In the genomic region with DNA sequence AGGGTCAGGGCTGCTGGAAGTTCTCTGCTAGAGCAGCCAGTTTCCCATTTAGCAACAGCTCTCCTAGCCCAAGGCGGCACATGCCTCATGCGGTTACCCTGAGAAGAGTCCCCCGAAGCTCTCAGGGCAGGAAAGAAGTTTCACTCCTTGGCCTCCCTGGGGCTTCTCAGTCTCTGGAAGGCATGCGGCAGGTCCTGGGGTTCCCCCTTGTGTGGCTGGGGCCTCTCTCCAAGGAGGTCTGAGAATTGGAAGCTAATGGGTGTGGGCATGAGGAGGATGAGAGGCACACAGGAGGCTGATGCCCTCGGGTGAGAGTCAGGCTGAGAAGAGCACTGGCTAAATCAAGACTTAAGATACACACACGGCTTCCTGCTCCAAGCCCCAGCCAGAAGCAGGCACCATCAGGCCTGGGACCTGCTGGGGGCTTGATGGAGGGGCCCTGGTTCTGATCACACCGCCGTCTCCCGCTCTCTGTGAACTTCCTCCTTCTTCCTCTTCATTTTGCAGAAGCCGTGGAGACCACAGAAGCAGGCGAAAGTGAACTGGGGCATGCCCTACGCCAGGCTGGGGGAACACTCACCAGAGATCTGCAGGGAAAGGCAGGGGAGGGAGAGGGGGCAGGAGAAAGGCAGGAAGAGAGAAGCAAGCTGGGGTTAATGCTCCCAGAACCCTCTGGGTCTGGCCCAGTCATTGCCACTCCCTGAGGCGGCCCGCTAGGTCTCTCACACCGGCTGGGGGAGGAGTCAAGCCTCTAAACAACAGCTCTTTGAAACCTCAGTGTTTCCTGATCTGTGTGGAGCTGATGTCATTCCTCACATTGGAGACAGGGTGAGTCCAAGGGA, we compare ENCODE assay signal across 8 cellular contexts. TPM values are rescaled to one million over a fixed set of nuclear protein-coding genes. Genes with fewer than 3 reads are reported as not detected.
A peak's percentile ranks its signal among the peaks of the same experiment; 100 is the strongest.
DNase-seq lines count a peak whose midpoint lies in the region; ATAC-seq and TF ChIP-seq lines count a peak whose summit lies in the region.

No MANE protein-coding gene starts in this region.

- H3K36me3 ChIP-seq in esophagus muscularis mucosa, result no peaks in the 10 kb centered on the region
- no peaks in the 10 kb centered on the region for H3K36me3 ChIP-seq in osteoblast (ENCODE audit: insufficient read depth, low read length)
- no peaks in the 10 kb centered on the region for H3K36me3 ChIP-seq in upper lobe of left lung

- no peaks in the 10 kb centered on the region for H3K79me2 ChIP-seq in osteoblast (ENCODE audit: insufficient read depth, low read length)

- TF ChIP-seq EP300 in esophagus muscularis mucosa (IDR thresholded peaks at IDR 0.05) (no peak), upper lobe of left lung (IDR thresholded peaks at IDR 0.05) (no peak)

- peaks cover 6% of the 10 kb centered on the region for H4K20me1 ChIP-seq in osteoblast (ENCODE audit: insufficient read depth, low read length)

- intact Hi-C loops in esophagus muscularis mucosa (cut with DNase I), result no loop called here

- no peaks in the 10 kb centered on the region for H3K9me3 ChIP-seq in esophagus muscularis mucosa
- no peaks in the 10 kb centered on the region for H3K9me3 ChIP-seq in osteoblast (ENCODE audit: low read depth, low read length)
- no peaks in the 10 kb centered on the region for H3K9me3 ChIP-seq in upper lobe of left lung

- H3K4me1 ChIP-seq in esophagus muscularis mucosa (peaks cover 40 to 74% (median 59%) of the 10 kb centered on the region in 4 donors), osteoblast (ENCODE audit: insufficient read depth, low read length) (no peaks in the 10 kb centered on the region), upper lobe of left lung (peaks cover 31 to 53% (median 45%) of the 10 kb centered on the region in 4 donors)

- peak; percentile 86 for ATAC-seq in GM18511 (IDR thresholded peaks at IDR 0.05; ENCODE audit: unreplicated experiment)
- peak; percentile 73 for ATAC-seq in HG03066 (IDR thresholded peaks at IDR 0.05; ENCODE audit: low read depth, unreplicated experiment)
- ATAC-seq in upper lobe of left lung (ENCODE audit: low FRiP score in 2 of 2), result peak; percentile 71 to 81

- H3K4me3 ChIP-seq in esophagus muscularis mucosa (peak overlapping the region in 3 of 4 donors; percentile 6 to 25 (median 21)), osteoblast (ENCODE audit: insufficient read depth, low read length) (no peak overlapping the region), upper lobe of left lung (no peak overlapping the region)

- TF ChIP-seq POLR2A in esophagus muscularis mucosa (IDR thresholded peaks at IDR 0.05; ENCODE audit: low read depth) (no peak), upper lobe of left lung (IDR thresholded peaks at IDR 0.05) (no peak)

- TF ChIP-seq CTCF in esophagus muscularis mucosa (IDR thresholded peaks at IDR 0.05) (no peak), osteoblast (IDR thresholded peaks at IDR 0.05; ENCODE audit: extremely low read depth, low read depth, low read length) (no peak), upper lobe of left lung (IDR thresholded peaks at IDR 0.05) (no peak)

- WGBS in esophagus muscularis mucosa, result 51% methylated on average over 13 of the region's 15 CpGs
- 15 to 39% methylated on average over 9 to 12 of the region's 15 CpGs for WGBS in upper lobe of left lung, 2 donors

- H2AFZ ChIP-seq in osteoblast (ENCODE audit: low read length), result no peak overlapping the region

- H3K27me3 ChIP-seq in esophagus muscularis mucosa (peaks cover 0 to 15% (median 3%) of the 10 kb centered on the region in 4 donors), osteoblast (ENCODE audit: insufficient read depth, low read length) (peaks cover 62% of the 10 kb centered on the region), upper lobe of left lung (no peaks in the 10 kb centered on the region)

- peak; percentile 78 for DNase-seq in NOMO-1 treated with DMSO at 0.1 percent for 48 hours (lab: John Stamatoyannopoulos, UW; ENCODE audit: unreplicated experiment)
- DNase-seq in activated CD8-positive, alpha-beta memory T cell treated with anti-CD3 and anti-CD28 coated beads, Interleukin-2, amount 50 U/mL, for 1 hour (ENCODE audit: extremely low read depth), result peak; percentile 57
- DNase-seq in esophagus muscularis mucosa (ENCODE audit: extremely low spot score), result no peak
- peak; percentile 84 for DNase-seq in osteoblast (ENCODE audit: insufficient read length, low spot score, missing footprints)
- DNase-seq in upper lobe of left lung, result peak in 1 of 2 donors; percentile 85
- DNase-seq in NCI-H1105 treated with DMSO at 0.1 percent for 48 hours (lab: John Stamatoyannopoulos, UW), result no peak

- H3K27ac ChIP-seq in esophagus muscularis mucosa (replicated peaks in 1 of 4), result peak overlapping the region; percentile 19 to 54 (median 38)
- no peak overlapping the region for H3K27ac ChIP-seq in osteoblast (ENCODE audit: low read depth, low read length)
- H3K27ac ChIP-seq in upper lobe of left lung, result peak overlapping the region; percentile 33 to 73 (median 42)

- H3K4me2 ChIP-seq in osteoblast (ENCODE audit: insufficient read depth, low read length), result no peak overlapping the region

RNA-seq across cellular contexts. Expression of gene BLACAT1, which starts 15.1 kb away (rescaled TPM):
- not detected for total RNA-seq in esophagus muscularis mucosa
- total RNA-seq in osteoblast, result not detected in 2 replicates
- total RNA-seq in upper lobe of left lung, result 1 to 10 TPM in 4 of 6 donors, under 1 TPM in 2; 0.40 to 4.2 (median 1.1) TPM

RNA-seq across cellular contexts. Expression of gene LEMD1, which starts 18.8 kb away (rescaled TPM):
- total RNA-seq in esophagus muscularis mucosa, result not detected
- not detected in 2 replicates for total RNA-seq in osteoblast
- total RNA-seq in upper lobe of left lung, result 10 to 100 TPM in 1 of 6 donors, 1 to 10 TPM in 3, not detected in 2; 1.1 to 14.7 (median 1.7) TPM

Comparison
In these comparisons a context has a peak if more than half of its experiments do, and no peak if none do; other contexts are left out.
1. DNase-seq: peak in NOMO-1 treated with DMSO at 0.1 percent for 48 hours (single experiment), activated CD8-positive, alpha-beta memory T cell treated with anti-CD3 and anti-CD28 coated beads, Interleukin-2, amount 50 U/mL, for 1 hour (single experiment) and osteoblast (single experiment); none in esophagus muscularis mucosa (single experiment) and NCI-H1105 treated with DMSO at 0.1 percent for 48 hours (single experiment).
2. H3K4me3 ChIP-seq: peak in esophagus muscularis mucosa (3 of 4); none in osteoblast (single experiment) and upper lobe of left lung (0 of 4).
3. Peak in every context shown above with its lines, with median percentiles within 50 percentile points of each other: ATAC-seq.